ENCODE assay signal across 1 cellular context in the genomic region with DNA sequence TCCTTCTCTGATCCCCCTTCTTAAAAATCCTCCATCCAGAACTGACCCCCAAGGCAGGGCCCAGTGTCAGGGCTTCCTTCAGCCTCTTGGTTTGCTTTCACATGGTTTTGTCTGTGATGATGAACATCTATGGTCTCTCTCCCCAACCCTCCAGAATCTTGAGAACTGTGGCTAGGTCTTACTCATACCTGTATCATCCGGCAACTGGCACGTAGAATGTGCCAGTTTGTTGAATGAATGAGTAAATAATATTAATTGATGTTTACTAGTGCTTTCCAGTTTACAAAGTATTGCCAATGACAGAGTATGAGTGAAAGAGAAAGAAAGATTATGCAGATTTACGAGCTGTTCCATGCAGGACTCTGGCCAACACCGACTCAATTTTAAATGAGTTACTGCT.
TF ChIP-seq lines count a peak whose summit lies in the region.

No MANE protein-coding gene starts in this region.

TF ChIP-seq in IMR-90, 13 proteins besides CTCF, POLR2A, EP300 and RAD21 (continued from another document):
- no peak for TF ChIP-seq CHD1 (IDR thresholded peaks at IDR 0.05; ENCODE audit: low read depth, low read length)
- TF ChIP-seq FOS (IDR thresholded peaks at IDR 0.05; ENCODE audit: low read depth, low read length), result no peak
- TF ChIP-seq ELK1 (IDR thresholded peaks at IDR 0.05; ENCODE audit: borderline replicate concordance, low read depth, low read length), result no peak
- TF ChIP-seq MAZ (IDR thresholded peaks at IDR 0.05; ENCODE audit: borderline replicate concordance, low read depth, low read length), result no peak
- no peak for TF ChIP-seq MXI1 (IDR thresholded peaks at IDR 0.05; ENCODE audit: borderline replicate concordance, low read depth, low read length)
- TF ChIP-seq BHLHE40 (IDR thresholded peaks at IDR 0.05; ENCODE audit: low read depth, low read length), result no peak
- TF ChIP-seq NFE2L2 (IDR thresholded peaks at IDR 0.05; ENCODE audit: low read depth, low read length), result no peak
- TF ChIP-seq RCOR1 (IDR thresholded peaks at IDR 0.05; ENCODE audit: insufficient replicate concordance, low read length), result no peak
